21 cellular contexts compared by ENCODE assay signal in the genomic region with DNA sequence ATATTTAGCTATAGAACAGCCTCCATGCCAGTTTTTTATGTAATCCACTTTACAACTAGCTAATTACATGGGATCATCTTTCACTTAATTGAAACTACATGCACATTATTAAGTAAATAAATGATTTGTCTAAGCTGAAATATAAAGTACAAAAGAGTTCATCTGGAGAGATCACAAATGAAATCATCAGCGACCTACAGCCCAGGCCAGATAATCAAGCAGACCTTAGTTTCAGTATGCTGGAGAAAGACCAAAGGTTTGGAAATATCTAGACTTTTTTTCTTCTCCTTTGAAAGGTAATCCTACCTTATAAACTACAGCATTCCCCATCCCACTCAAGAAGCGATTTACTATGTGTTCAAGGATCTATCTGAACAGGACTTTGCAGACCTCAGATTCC.
"Had no signal": no experiment of that assay in that cellular context is flagged by ENCODE, and none has a peak within 500 bp of the region (broad histone marks: within the 10 kb centered on the region; RNA-seq: fewer than 3 reads in every experiment).

No MANE protein-coding gene starts in this region.

- H3K4me3 Mint-ChIP-seq: endodermal cell, immature natural killer cell, naive B cell, nephron had no signal

- H3K4me3 ChIP-seq: pancreas, smooth muscle cell, tibial nerve, upper lobe of right lung, vagina had no signal

- ATAC-seq: foreskin keratinocyte, left ventricle myocardium superior, pancreas, right cardiac atrium, upper lobe of right lung had no signal

- H3K27me3 ChIP-seq: foreskin keratinocyte, pancreas, tibial nerve, upper lobe of right lung, vagina had no signal

- H3K36me3 Mint-ChIP-seq: immature natural killer cell, naive B cell had no signal

- H3K36me3 ChIP-seq: pancreas, tibial nerve, upper lobe of right lung, vagina had no signal

- H3K4me1 ChIP-seq: foreskin keratinocyte, upper lobe of right lung had no signal

- H3K9me3 ChIP-seq: pancreas, tibial nerve, upper lobe of right lung, vagina had no signal

- H3K27ac ChIP-seq: foreskin keratinocyte, pancreas, upper lobe of right lung, vagina had no signal

- DNase-seq: dermis blood vessel endothelial cell; effector CD4-positive, alpha-beta T cell; endodermal cell; erythroblast; foreskin keratinocyte; immature natural killer cell; left cardiac atrium; left ventricle myocardium superior; mesendoderm; naive B cell; occipital lobe; pancreas; right cardiac atrium; stimulated activated CD4-positive, alpha-beta T cell treated with anti-CD3 and anti-CD28 coated beads, Interleukin-2, amount 100 ng/mL, for 48 hours; stimulated activated naive CD4-positive, alpha-beta T cell treated with Interleukin-2 at 50 U/mL for 16 hours; upper lobe of right lung had no signal

- H3K9me3 Mint-ChIP-seq: endodermal cell, nephron had no signal

- H3K4me1 Mint-ChIP-seq: immature natural killer cell, naive B cell had no signal

- H3K27ac Mint-ChIP-seq: endodermal cell, immature natural killer cell, naive B cell, nephron, progenitor cell of endocrine pancreas had no signal

- H3K27me3 Mint-ChIP-seq: naive B cell, progenitor cell of endocrine pancreas had no signal
